ENCODE assay signal across 8 cellular contexts in the genomic region with DNA sequence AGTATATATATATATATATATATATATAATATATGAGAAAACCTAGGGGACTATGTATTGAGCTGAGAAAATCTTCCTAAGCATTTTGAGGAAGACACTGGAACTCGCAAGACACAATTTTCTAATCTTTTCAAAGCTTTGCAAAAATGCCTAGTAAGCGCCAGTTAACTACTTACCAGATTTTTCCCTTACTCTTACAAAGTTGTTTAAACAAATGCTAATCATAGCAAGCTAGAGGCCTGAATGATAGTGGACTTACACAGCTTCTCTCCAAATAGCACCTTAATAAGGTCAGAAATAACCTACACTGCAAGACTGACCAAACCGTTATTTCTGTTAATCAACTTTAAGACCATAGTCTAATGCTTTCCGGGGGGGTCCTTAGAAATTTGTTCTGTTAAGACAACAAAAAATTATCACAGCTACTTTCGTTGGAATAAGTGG. TPM values are rescaled to one million over a fixed set of nuclear protein-coding genes. Genes with fewer than 3 reads are reported as not detected.
DNase-seq lines count a peak whose midpoint lies in the region; ATAC-seq and TF ChIP-seq lines count a peak whose summit lies in the region.

No MANE protein-coding gene starts in this region.

- H3K27ac ChIP-seq in coronary artery, result peak overlapping the region in 1 of 2 donors; percentile 94
- peak overlapping the region; percentile 75 for H3K27ac ChIP-seq in trophoblast cell (ENCODE audit: low read depth, low read length)

- DNase-seq in NCI-H2029 treated with DMSO at 0.1 percent for 48 hours (lab: John Stamatoyannopoulos, UW) (peak; percentile 54), NCI-H2029 (lab: John Stamatoyannopoulos, UW) (no peak), NOMO-1 (lab: John Stamatoyannopoulos, UW; ENCODE audit: unreplicated experiment in 2 of 2) (peak; percentile 32 to 59), coronary artery (ENCODE audit: low spot score) (no peak), trophoblast cell (no peak), NCI-H1436 treated with DMSO at 0.1 percent for 48 hours (lab: John Stamatoyannopoulos, UW) (no peak), NCI-H128 (lab: John Stamatoyannopoulos, UW; ENCODE audit: unreplicated experiment) (no peak), left colon (no peak)

- no peak for TF ChIP-seq CTCF in coronary artery (IDR thresholded peaks at IDR 0.05)

- H3K9me3 ChIP-seq in trophoblast cell (ENCODE audit: insufficient read depth, low read depth, low read length), result no peaks in the 10 kb centered on the region

- peaks cover 3% of the 10 kb centered on the region for H3K79me2 ChIP-seq in trophoblast cell (ENCODE audit: control insufficient read depth, insufficient read depth, low read length, poor library complexity)

- ATAC-seq in left colon, result no peak

- H3K79me1 ChIP-seq in trophoblast cell (ENCODE audit: low read length), result peaks cover 31% of the 10 kb centered on the region

- H4K91ac ChIP-seq in trophoblast cell (ENCODE audit: low read depth, low read length), result no peak overlapping the region

- H2BK12ac ChIP-seq in trophoblast cell (ENCODE audit: low read length), result no peak overlapping the region

- no peak overlapping the region for H3K4ac ChIP-seq in trophoblast cell (ENCODE audit: low read depth, low read length)

- WGBS in trophoblast cell (ENCODE audit: extremely low coverage, insufficient coverage, insufficient read length), result no CpG with 5 or more reads among the region's 5 CpGs

- H3K4me3 ChIP-seq in coronary artery (peak overlapping the region; percentile 76), trophoblast cell (ENCODE audit: low read depth, low read length) (no peak overlapping the region)

- intact Hi-C loops in left colon (cut with DNase I, micrococcal nuclease), result no loop called here

- H3K27me3 ChIP-seq in trophoblast cell (ENCODE audit: insufficient read depth, low read length), result no peaks in the 10 kb centered on the region

- H2AFZ ChIP-seq in trophoblast cell (ENCODE audit: insufficient read depth, low read length, poor library complexity), result no peak overlapping the region

- no peak overlapping the region for H3K23ac ChIP-seq in trophoblast cell (ENCODE audit: low read length)

- H3K14ac ChIP-seq in trophoblast cell (ENCODE audit: low read length), result no peak overlapping the region

- H3K4me1 ChIP-seq in trophoblast cell (ENCODE audit: control insufficient read depth in 1 of 2, insufficient read depth in 2 of 2, low read length in 2 of 2), result peaks cover 0 to 7% of the 10 kb centered on the region in 2 experiments

- peak overlapping the region; percentile 90 for H3K9ac ChIP-seq in trophoblast cell (ENCODE audit: low read length)

- H3K4me2 ChIP-seq in trophoblast cell (ENCODE audit: low read length), result peak overlapping the region; percentile 68

- no peak overlapping the region for H2AK5ac ChIP-seq in trophoblast cell (ENCODE audit: low read length)

- no peaks in the 10 kb centered on the region for H3K36me3 ChIP-seq in trophoblast cell (ENCODE audit: control insufficient read depth in 1 of 2, insufficient read depth in 2 of 2, low read length in 2 of 2)

- no peak overlapping the region for H2BK5ac ChIP-seq in trophoblast cell (ENCODE audit: low read depth, low read length, poor library complexity)

- no peak overlapping the region for H4K8ac ChIP-seq in trophoblast cell (ENCODE audit: low read depth, low read length)

- no peak overlapping the region for H3K18ac ChIP-seq in trophoblast cell (ENCODE audit: low read length)

- H2BK120ac ChIP-seq in trophoblast cell (ENCODE audit: insufficient read depth, low read length, poor library complexity), result no peak overlapping the region

- H4K12ac ChIP-seq in trophoblast cell (ENCODE audit: low read depth, low read length), result no peak overlapping the region

RNA-seq across cellular contexts. Expression of a gene that starts 56.1 kb away (rescaled TPM):
- 1.7 and 1.8 TPM in 2 replicates for polyA plus RNA-seq in trophoblast cell (2013)
- 10 to 100 TPM in 1 of 2 donors, 1 to 10 TPM in 1; 8.2 to 12.0 TPM for total RNA-seq in left colon

Comparison
In these comparisons a context has a peak if more than half of its experiments do, and no peak if none do; other contexts are left out.
1. DNase-seq: peak in NCI-H2029 treated with DMSO at 0.1 percent for 48 hours (single experiment) and NOMO-1 (2 of 2); none in NCI-H2029 (single experiment), coronary artery (single experiment), trophoblast cell (0 of 2), NCI-H1436 treated with DMSO at 0.1 percent for 48 hours (single experiment), NCI-H128 (single experiment) and left colon (0 of 2).